Comparison of ENCODE assay signal across 33 cellular contexts in the genomic region with DNA sequence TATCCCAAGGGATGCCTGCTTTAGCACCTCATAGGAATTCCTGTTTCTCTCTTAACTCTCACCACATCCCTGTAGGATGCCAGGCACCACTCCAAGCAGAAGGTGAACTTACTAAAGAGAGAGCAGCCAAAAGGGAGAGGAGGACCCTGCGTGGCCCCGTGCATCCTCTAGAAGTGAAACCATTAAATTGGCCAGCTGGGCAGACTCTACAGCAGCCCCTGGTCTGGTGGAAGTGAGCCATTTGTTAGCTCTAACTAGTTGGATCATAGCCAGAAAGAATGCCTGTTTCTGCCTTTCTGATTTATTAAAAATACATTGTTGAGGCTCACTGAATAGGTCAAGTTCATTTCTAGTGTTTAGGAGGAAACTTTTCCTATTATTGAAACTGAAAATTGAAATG. TPM values are rescaled to one million over a fixed set of nuclear protein-coding genes. Genes with fewer than 3 reads are reported as not detected.
DNase-seq lines count a peak whose midpoint lies in the region; ATAC-seq and TF ChIP-seq lines count a peak whose summit lies in the region.
"Had no signal": no experiment of that assay in that cellular context is flagged by ENCODE, and none has a peak within 500 bp of the region (broad histone marks: within the 10 kb centered on the region; RNA-seq: fewer than 3 reads in every experiment).

No MANE protein-coding gene starts in this region.

- peaks cover 30% of the 10 kb centered on the region for H3K36me3 Mint-ChIP-seq in CD4-positive, CD25-positive, alpha-beta regulatory T cell
- peaks cover 18% of the 10 kb centered on the region for H3K36me3 Mint-ChIP-seq in activated T-helper 1 cell treated with anti-CD3 and anti-CD28 coated beads, Interleukin-12 subunit alpha, Interleukin-12 subunit beta, Interleukin-2, Interleukin-4 antibody, amounts not matched to agents 30 ng/mL and 10 ng/mL and 1 ng/mL, durations not matched to agents 14 hours and 24 hours and 36 hours (ENCODE audit: low read depth)

- in situ Hi-C loops in gastrocnemius medialis (cut with MboI; ENCODE audit: low sequenced_read_pairs in 4 of 4), result no loop called here

- H3K9me3 Mint-ChIP-seq in CD4-positive, CD25-positive, alpha-beta regulatory T cell, result no peaks in the 10 kb centered on the region
- H3K9me3 Mint-ChIP-seq in activated T-helper 1 cell treated with anti-CD3 and anti-CD28 coated beads, Interleukin-12 subunit alpha, Interleukin-12 subunit beta, Interleukin-2, Interleukin-4 antibody, amounts not matched to agents 30 ng/mL and 10 ng/mL and 1 ng/mL, durations not matched to agents 14 hours and 24 hours and 36 hours, result no peaks in the 10 kb centered on the region
- H3K9me3 Mint-ChIP-seq: activated CD4-positive, alpha-beta T cell treated with anti-CD3 and anti-CD28 coated beads, Interleukin-2, amount 10 ng/mL, durations not matched to agents 24 days and 14 days; activated naive CD8-positive, alpha-beta T cell treated with anti-CD3 and anti-CD28 coated beads, Interleukin-2, amount 10 ng/mL, durations not matched to agents 7 days and 5 days; GM23338; immature natural killer cell; stimulated activated naive CD8-positive, alpha-beta T cell treated with anti-CD3 and anti-CD28 coated beads, Interleukin-15, Interleukin-2, amounts not matched to agents 100 ng/mL and 50 ng/mL, for 24 hours had no signal

- peak overlapping the region in 2 of 3 donors; percentile 22 to 69 for H3K27ac Mint-ChIP-seq in CD4-positive, CD25-positive, alpha-beta regulatory T cell
- no peak overlapping the region for H3K27ac Mint-ChIP-seq in activated T-helper 1 cell treated with anti-CD3 and anti-CD28 coated beads, Interleukin-12 subunit alpha, Interleukin-12 subunit beta, Interleukin-2, Interleukin-4 antibody, amounts not matched to agents 30 ng/mL and 10 ng/mL and 1 ng/mL, durations not matched to agents 14 hours and 24 hours and 36 hours
- H3K27ac Mint-ChIP-seq: activated CD4-positive, alpha-beta T cell treated with anti-CD3 and anti-CD28 coated beads, Interleukin-2, amount 10 ng/mL, durations not matched to agents 24 days and 14 days; activated naive CD8-positive, alpha-beta T cell treated with anti-CD3 and anti-CD28 coated beads, Interleukin-2, amount 10 ng/mL, durations not matched to agents 7 days and 5 days; GM23338; stimulated activated naive CD8-positive, alpha-beta T cell treated with anti-CD3 and anti-CD28 coated beads, Interleukin-15, Interleukin-2, amounts not matched to agents 100 ng/mL and 50 ng/mL, for 24 hours had no signal

- H3K27ac ChIP-seq in CD4-positive, CD25-positive, alpha-beta regulatory T cell (ENCODE audit: insufficient read depth, low read length, poor library complexity, severe bottlenecking), result no peak overlapping the region
- peak overlapping the region; percentile 58 to 98 (median 87) for H3K27ac ChIP-seq in gastrocnemius medialis
- H3K27ac ChIP-seq: BLaER1 treated with 17β-estradiol and CSF1 and Interleukin-3, amounts not matched to agents 10 nM and 100 nM; pancreas; Peyer's patch; right atrium auricular region; vagina; WERI-Rb-1 had no signal

- H3K36me3 ChIP-seq in CD4-positive, CD25-positive, alpha-beta regulatory T cell (ENCODE audit: control insufficient read depth, insufficient read depth, low read length), result peaks cover 20% of the 10 kb centered on the region
- H3K36me3 ChIP-seq in gastrocnemius medialis, result peaks cover 0 to 1% of the 10 kb centered on the region in 2 donors
- H3K36me3 ChIP-seq: pancreas had no signal

- no peak overlapping the region for H3K4me3 Mint-ChIP-seq in CD4-positive, CD25-positive, alpha-beta regulatory T cell
- H3K4me3 Mint-ChIP-seq in activated T-helper 1 cell treated with anti-CD3 and anti-CD28 coated beads, Interleukin-12 subunit alpha, Interleukin-12 subunit beta, Interleukin-2, Interleukin-4 antibody, amounts not matched to agents 30 ng/mL and 10 ng/mL and 1 ng/mL, durations not matched to agents 14 hours and 24 hours and 36 hours, result no peak overlapping the region
- H3K4me3 Mint-ChIP-seq: activated CD4-positive, alpha-beta T cell treated with anti-CD3 and anti-CD28 coated beads, Interleukin-2, amount 10 ng/mL, durations not matched to agents 24 days and 14 days; activated naive CD8-positive, alpha-beta T cell treated with anti-CD3 and anti-CD28 coated beads, Interleukin-2, amount 10 ng/mL, durations not matched to agents 7 days and 5 days; GM23338; immature natural killer cell; stimulated activated naive CD8-positive, alpha-beta T cell treated with anti-CD3 and anti-CD28 coated beads, Interleukin-15, Interleukin-2, amounts not matched to agents 100 ng/mL and 50 ng/mL, for 24 hours had no signal

- H3K27me3 Mint-ChIP-seq in CD4-positive, CD25-positive, alpha-beta regulatory T cell, result no peaks in the 10 kb centered on the region
- H3K27me3 Mint-ChIP-seq in activated T-helper 1 cell treated with anti-CD3 and anti-CD28 coated beads, Interleukin-12 subunit alpha, Interleukin-12 subunit beta, Interleukin-2, Interleukin-4 antibody, amounts not matched to agents 30 ng/mL and 10 ng/mL and 1 ng/mL, durations not matched to agents 14 hours and 24 hours and 36 hours (ENCODE audit: insufficient read depth), result no peaks in the 10 kb centered on the region
- H3K27me3 Mint-ChIP-seq: activated CD4-positive, alpha-beta T cell treated with anti-CD3 and anti-CD28 coated beads, Interleukin-2, amount 10 ng/mL, durations not matched to agents 24 days and 14 days; activated naive CD8-positive, alpha-beta T cell treated with anti-CD3 and anti-CD28 coated beads, Interleukin-2, amount 10 ng/mL, durations not matched to agents 7 days and 5 days; stimulated activated naive CD8-positive, alpha-beta T cell treated with anti-CD3 and anti-CD28 coated beads, Interleukin-15, Interleukin-2, amounts not matched to agents 100 ng/mL and 50 ng/mL, for 24 hours had no signal

- no peak for ATAC-seq in CD4-positive, CD25-positive, alpha-beta regulatory T cell (ENCODE audit: low read depth in 2 of 2)
- ATAC-seq in gastrocnemius medialis (no peak), HG02678 (IDR thresholded peaks at IDR 0.05; ENCODE audit: unreplicated experiment) (no peak)
- ATAC-seq: GM23338, left colon, pancreas had no signal

- intact Hi-C loops in gastrocnemius medialis (cut with DNase I; ENCODE audit: low total_unique reads), result no loop called here
- intact Hi-C loops in activated T-helper 1 cell treated with anti-CD3 and anti-CD28 coated beads, Interleukin-12 subunit alpha, Interleukin-12 subunit beta, Interleukin-2, Interleukin-4 antibody, amounts not matched to agents 30 ng/mL and 10 ng/mL and 1 ng/mL, durations not matched to agents 14 hours and 24 hours and 36 hours (cut with micrococcal nuclease), result no loop called here

- no peak for TF ChIP-seq CTCF in choroid plexus epithelial cell (conservative IDR thresholded peaks at IDR 0.05; ENCODE audit: low read depth, low read length)
- no peak for TF ChIP-seq CTCF in gastrocnemius medialis (IDR thresholded peaks at IDR 0.05 in 4 of 5, conservative IDR thresholded peaks at IDR 0.05 in 1 of 5)

- no peaks in the 10 kb centered on the region for H3K9me3 ChIP-seq in CD4-positive, CD25-positive, alpha-beta regulatory T cell (ENCODE audit: control insufficient read depth in 2 of 2, low read length in 2 of 2)
- no peaks in the 10 kb centered on the region for H3K9me3 ChIP-seq in gastrocnemius medialis
- H3K9me3 ChIP-seq: BLaER1 treated with 17β-estradiol and CSF1 and Interleukin-3, amounts not matched to agents 10 nM and 100 nM; pancreas; Peyer's patch; right atrium auricular region; vagina had no signal

- no peaks in the 10 kb centered on the region for H3K27me3 ChIP-seq in CD4-positive, CD25-positive, alpha-beta regulatory T cell (ENCODE audit: control insufficient read depth, insufficient read depth, low read length)
- H3K27me3 ChIP-seq in gastrocnemius medialis, result no peaks in the 10 kb centered on the region
- H3K27me3 ChIP-seq: BLaER1 treated with 17β-estradiol and CSF1 and Interleukin-3, amounts not matched to agents 10 nM and 100 nM; pancreas; Peyer's patch; right atrium auricular region; vagina had no signal

- H3K4me1 ChIP-seq in CD4-positive, CD25-positive, alpha-beta regulatory T cell (ENCODE audit: control insufficient read depth, insufficient read depth, low read length, poor library complexity, severe bottlenecking), result no peaks in the 10 kb centered on the region
- H3K4me1 ChIP-seq in gastrocnemius medialis, result peaks cover 44 to 68% of the 10 kb centered on the region in 2 donors
- H3K4me1 ChIP-seq: pancreas, Peyer's patch had no signal

- no peak for DNase-seq in CD4-positive, CD25-positive, alpha-beta regulatory T cell
- DNase-seq in MV-4-11 (lab: John Stamatoyannopoulos, UW) (peak; percentile 50), choroid plexus epithelial cell (ENCODE audit: low read depth) (peak; percentile 14), gastrocnemius medialis (no peak), pons (ENCODE audit: low spot score) (no peak)
- no peak for DNase-seq in activated T-helper 1 cell treated with anti-CD3 and anti-CD28 coated beads, Interleukin-12 subunit alpha, Interleukin-12 subunit beta, Interleukin-2, Interleukin-4 antibody, amounts not matched to agents 30 ng/mL and 10 ng/mL and 1 ng/mL, durations not matched to agents 14 hours and 24 hours and 36 hours (ENCODE audit: low spot score)
- DNase-seq: activated CD4-positive, alpha-beta T cell treated with anti-CD3 and anti-CD28 coated beads, Interleukin-2, amount 10 ng/mL, durations not matched to agents 24 days and 14 days; activated CD8-positive, alpha-beta memory T cell treated with anti-CD3 and anti-CD28 coated beads for 24 hours; activated gamma-delta T cell; activated naive CD8-positive, alpha-beta T cell treated with anti-CD3 and anti-CD28 coated beads, Interleukin-2, amount 10 ng/mL, durations not matched to agents 7 days and 5 days; activated T-cell treated with anti-CD3 and anti-CD28 coated beads for 4 hours; aorta; COR-L47; DND-41; effector memory CD4-positive, alpha-beta T cell; erythroblast; GF-D8; immature natural killer cell; left colon; NCI-H1092 treated with DMSO at 0.1 percent for 48 hours; NCI-H526 treated with DMSO at 0.1 percent for 48 hours; pancreas; Peyer's patch; SIG-M5; stimulated activated CD4-positive, alpha-beta T cell treated with anti-CD3 and anti-CD28 coated beads, Interleukin-2, amount 100 ng/mL, for 24 hours; SW 1271; WERI-Rb-1 had no signal

- H3K4me1 Mint-ChIP-seq in CD4-positive, CD25-positive, alpha-beta regulatory T cell, result peaks cover 0 to 3% (median 2%) of the 10 kb centered on the region in 4 donors
- peaks cover 12% of the 10 kb centered on the region for H3K4me1 Mint-ChIP-seq in activated T-helper 1 cell treated with anti-CD3 and anti-CD28 coated beads, Interleukin-12 subunit alpha, Interleukin-12 subunit beta, Interleukin-2, Interleukin-4 antibody, amounts not matched to agents 30 ng/mL and 10 ng/mL and 1 ng/mL, durations not matched to agents 14 hours and 24 hours and 36 hours (ENCODE audit: low read depth)
- H3K4me1 Mint-ChIP-seq: activated CD4-positive, alpha-beta T cell treated with anti-CD3 and anti-CD28 coated beads, Interleukin-2, amount 10 ng/mL, durations not matched to agents 24 days and 14 days had no signal

- no peak overlapping the region for H3K4me3 ChIP-seq in CD4-positive, CD25-positive, alpha-beta regulatory T cell (ENCODE audit: low read depth, low read length)
- H3K4me3 ChIP-seq in choroid plexus epithelial cell (ENCODE audit: low read depth, low read length) (no peak overlapping the region), gastrocnemius medialis (no peak overlapping the region)
- H3K4me3 ChIP-seq: BLaER1 treated with 17β-estradiol and CSF1 and Interleukin-3, amounts not matched to agents 10 nM and 100 nM; GM23338; pancreas; Peyer's patch; right atrium auricular region; vagina had no signal

- no peak for TF ChIP-seq POLR2A in gastrocnemius medialis (IDR thresholded peaks at IDR 0.05)

RNA-seq across cellular contexts. Expression of gene TMEM11, which starts 22.3 kb away (rescaled TPM):
- 16.1 TPM for total RNA-seq in CD4-positive, CD25-positive, alpha-beta regulatory T cell
- 10 to 100 TPM; 30.8 to 50.3 (median 45.6) TPM for polyA plus RNA-seq in CD4-positive, CD25-positive, alpha-beta regulatory T cell
- total RNA-seq in gastrocnemius medialis, result 100 to 1,000 TPM in 2 of 4 donors, 10 to 100 TPM in 2; 70.6 to 131 (median 90.9) TPM
- total RNA-seq in activated T-helper 1 cell treated with anti-CD3 and anti-CD28 coated beads, Interleukin-12 subunit alpha, Interleukin-12 subunit beta, Interleukin-2, Interleukin-4 antibody, amounts not matched to agents 30 ng/mL and 10 ng/mL and 1 ng/mL, durations not matched to agents 14 hours and 24 hours and 36 hours, result 33.5 and 35.6 TPM in 2 replicates

Comparison
In these comparisons a context has a peak if more than half of its experiments do, and no peak if none do; other contexts are left out.
1. DNase-seq: peak in MV-4-11 (single experiment) and choroid plexus epithelial cell (single experiment); none in CD4-positive, CD25-positive, alpha-beta regulatory T cell (0 of 3), gastrocnemius medialis (0 of 2), pons (single experiment) and activated T-helper 1 cell treated with anti-CD3 and anti-CD28 coated beads, Interleukin-12 subunit alpha, Interleukin-12 subunit beta, Interleukin-2, Interleukin-4 antibody, amounts not matched to agents 30 ng/mL and 10 ng/mL and 1 ng/mL, durations not matched to agents 14 hours and 24 hours and 36 hours (single experiment).